ENCODE assay signal across 13 cellular contexts in genomic region chr9:35758475-35759050, GRCh38. TPM values are rescaled to one million over a fixed set of nuclear protein-coding genes. Genes with fewer than 3 reads are reported as not detected.
A peak's percentile ranks its signal among the peaks of the same experiment; 100 is the strongest.
DNase-seq lines count a peak whose midpoint lies in the region; ATAC-seq, FAIRE-seq and TF ChIP-seq lines count a peak whose summit lies in the region.
"Had no signal": no experiment of that assay in that cellular context is flagged by ENCODE, and none has a peak within 500 bp of the region (broad histone marks: within the 10 kb centered on the region; RNA-seq: fewer than 3 reads in every experiment).

No MANE protein-coding gene starts in this region.

- H3K9ac ChIP-seq in endothelial cell of umbilical vein (replicated peaks; ENCODE audit: extremely low read depth, insufficient read depth, low read length): peak overlapping the region; percentile 93

- H3K4me3 ChIP-seq in PC-9: peak overlapping the region; percentile 90; the same call in 1 of the 2 replicates
- no peak overlapping the region for H3K4me3 ChIP-seq in endothelial cell of umbilical vein (replicated peaks in 1 of 3; ENCODE audit: insufficient read depth in 1 of 3, low read depth in 1 of 3, low read length in 3 of 3)

- H4K20me1 ChIP-seq in PC-9 (ENCODE audit: insufficient read depth) (no peaks in the 10 kb centered on the region), endothelial cell of umbilical vein (replicated peaks; ENCODE audit: control insufficient read depth, extremely low read depth, insufficient read depth, low read length) (no peaks in the 10 kb centered on the region)

- H3K4me3 Mint-ChIP-seq in stimulated activated effector memory CD8-positive, alpha-beta T cell treated with anti-CD3 and anti-CD28 coated beads, Interleukin-12 subunit alpha, Interleukin-12 subunit beta, amount 100 ng/mL, for 72 hours: peak overlapping the region; percentile 94

- ATAC-seq in stimulated activated effector memory CD8-positive, alpha-beta T cell treated with anti-CD3 and anti-CD28 coated beads, Interleukin-12 subunit alpha, Interleukin-12 subunit beta, amount 100 ng/mL, for 72 hours: no peak
- ATAC-seq in HG02852 (IDR thresholded peaks at IDR 0.05; ENCODE audit: unreplicated experiment): no peak
- no peak for ATAC-seq in HG03108 (IDR thresholded peaks at IDR 0.05; ENCODE audit: unreplicated experiment)
- no peak for ATAC-seq in HG03342 (IDR thresholded peaks at IDR 0.05; ENCODE audit: unreplicated experiment)

- H3K27ac ChIP-seq in PC-9: peak overlapping the region; percentile 91
- peak overlapping the region; percentile 97 for H3K27ac ChIP-seq in endothelial cell of umbilical vein (ENCODE audit: insufficient read depth, low read depth, low read length)

- DNase-seq in NOMO-1 treated with DMSO at 0.1 percent for 48 hours (lab: John Stamatoyannopoulos, UW; ENCODE audit: unreplicated experiment) (peak; percentile 40), NOMO-1 (lab: John Stamatoyannopoulos, UW; ENCODE audit: unreplicated experiment in 2 of 2) (no peak), PC-9 (no peak), endothelial cell of umbilical vein (ENCODE audit: low read depth, low spot score) (peak; percentile 73)
- no peak for DNase-seq in stimulated activated effector memory CD8-positive, alpha-beta T cell treated with anti-CD3 and anti-CD28 coated beads, Interleukin-12 subunit alpha, Interleukin-12 subunit beta, amount 100 ng/mL, for 72 hours (ENCODE audit: low spot score in 2 of 2)
- DNase-seq: activated CD4-positive, alpha-beta T cell treated with anti-CD3 and anti-CD28 coated beads for 1 hour; effector memory CD4-positive, alpha-beta T cell; NCI-H69 had no signal

- dilution Hi-C loops in endothelial cell of umbilical vein (cut with MboI; ENCODE audit: extremely low pct_ligation_motif_present, low sequenced_read_pairs): no loop called here

- no peak for FAIRE-seq in endothelial cell of umbilical vein (lab: Jason Lieb, UNC)
- FAIRE-seq: A204.1 had no signal

- no peaks in the 10 kb centered on the region for H3K9me3 ChIP-seq in PC-9 (ENCODE audit: insufficient read depth, low read depth)
- H3K9me3 ChIP-seq in endothelial cell of umbilical vein (replicated peaks; ENCODE audit: control insufficient read depth, insufficient read depth, low read length): no peaks in the 10 kb centered on the region

- no peaks in the 10 kb centered on the region for H3K9me2 ChIP-seq in PC-9 (ENCODE audit: insufficient read depth)

- no peak overlapping the region for H2AFZ ChIP-seq in PC-9
- no peak overlapping the region for H2AFZ ChIP-seq in endothelial cell of umbilical vein (ENCODE audit: low read depth, low read length)

- TF ChIP-seq CTCF in PC-9 (conservative IDR thresholded peaks at IDR 0.05) (no peak), endothelial cell of umbilical vein (IDR thresholded peaks at IDR 0.05; ENCODE audit: extremely low read depth in 1 of 2, insufficient read depth in 1 of 2, low read depth in 1 of 2, low read length in 2 of 2) (no peak)

- POLR2A ChIA-PET in PC-9 (lab: Charles Lee; ENCODE audit: unreplicated experiment): no interaction called here
- POLR2A ChIA-PET in endothelial cell of umbilical vein (lab: Charles Lee): interaction anchor here (1.7 kb wide), 1 partner anchor 10 kb away, joined by 4 read pairs; no protein-coding TSS in a partner anchor

- intact Hi-C loops in PC-9 (cut with micrococcal nuclease; ENCODE audit: unreplicated experiment) (no loop called here), endothelial cell of umbilical vein (cut with micrococcal nuclease) (no loop called here)

- H3K27me3 ChIP-seq in PC-9 (ENCODE audit: insufficient read depth, low read depth) (no peaks in the 10 kb centered on the region), endothelial cell of umbilical vein (ENCODE audit: control insufficient read depth in 2 of 2, insufficient read depth in 2 of 2, low read length in 2 of 2) (no peaks in the 10 kb centered on the region)

- peak; percentile 34 for TF ChIP-seq POLR2A in endothelial cell of umbilical vein (IDR thresholded peaks at IDR 0.05; ENCODE audit: low read depth, low read length)

- H3K4me2 ChIP-seq in PC-9: peak overlapping the region; percentile 94
- peak overlapping the region; percentile 14 for H3K4me2 ChIP-seq in endothelial cell of umbilical vein (ENCODE audit: insufficient read depth, low read length)

- H3K4me1 ChIP-seq in PC-9 (replicated peaks; ENCODE audit: insufficient read depth) (peaks cover 17% of the 10 kb centered on the region), endothelial cell of umbilical vein (ENCODE audit: control insufficient read depth, extremely low read depth, insufficient read depth, low read length) (peaks cover 85% of the 10 kb centered on the region)

- peaks cover 43% of the 10 kb centered on the region for H3K4me1 Mint-ChIP-seq in stimulated activated effector memory CD8-positive, alpha-beta T cell treated with anti-CD3 and anti-CD28 coated beads, Interleukin-12 subunit alpha, Interleukin-12 subunit beta, amount 100 ng/mL, for 72 hours

- CTCF ChIA-PET in PC-9 (lab: Charles Lee): interaction anchor here (0.6 kb wide), 1 partner anchor 159 kb away, joined by 3 read pairs; no protein-coding TSS in a partner anchor
- CTCF ChIA-PET in endothelial cell of umbilical vein (lab: Charles Lee): interaction anchor here (0.8 to 7.2 kb wide), 4 partner anchors 10 to 31 kb away, joined by 3 to 62 read pairs (median 12); partner anchors contain the start of genes GBA2 and RGP1

- no peaks in the 10 kb centered on the region for H3K36me3 ChIP-seq in PC-9 (ENCODE audit: low read depth)
- H3K36me3 ChIP-seq in endothelial cell of umbilical vein (ENCODE audit: control insufficient read depth in 2 of 2, extremely low read depth in 1 of 2, insufficient read depth in 2 of 2, low read length in 2 of 2): no peaks in the 10 kb centered on the region

- peaks cover 21% of the 10 kb centered on the region for H3K36me3 Mint-ChIP-seq in stimulated activated effector memory CD8-positive, alpha-beta T cell treated with anti-CD3 and anti-CD28 coated beads, Interleukin-12 subunit alpha, Interleukin-12 subunit beta, amount 100 ng/mL, for 72 hours

- H3F3A ChIP-seq in PC-9 (ENCODE audit: insufficient read depth, low read depth): peaks cover 29% of the 10 kb centered on the region

- no peak overlapping the region for H3K27ac Mint-ChIP-seq in stimulated activated effector memory CD8-positive, alpha-beta T cell treated with anti-CD3 and anti-CD28 coated beads, Interleukin-12 subunit alpha, Interleukin-12 subunit beta, amount 100 ng/mL, for 72 hours

- H3K9me1 ChIP-seq in endothelial cell of umbilical vein (replicated peaks; ENCODE audit: control insufficient read depth, extremely low read depth, insufficient read depth, low read length): no peaks in the 10 kb centered on the region

- no peaks in the 10 kb centered on the region for H3K9me3 Mint-ChIP-seq in stimulated activated effector memory CD8-positive, alpha-beta T cell treated with anti-CD3 and anti-CD28 coated beads, Interleukin-12 subunit alpha, Interleukin-12 subunit beta, amount 100 ng/mL, for 72 hours

- H3K79me2 ChIP-seq in PC-9 (ENCODE audit: low read depth): peaks cover 38% of the 10 kb centered on the region
- peaks cover 5% of the 10 kb centered on the region for H3K79me2 ChIP-seq in endothelial cell of umbilical vein (ENCODE audit: control insufficient read depth, insufficient read depth, low read length)

- BruUV-seq in PC-9 (replicated peaks; lab: Mats Ljungman, UMichigan) (TSS peak; percentile 44), endothelial cell of umbilical vein (replicated peaks; lab: Mats Ljungman, UMichigan) (no TSS peak)

RNA-seq across cellular contexts. Expression of gene MSMP, which starts 4.5 kb away (rescaled TPM):
- total RNA-seq in PC-9 (2021) (not detected in 2 replicates), endothelial cell of umbilical vein (18.8 and 25.6 TPM in 2 replicates)
- polyA plus RNA-seq in endothelial cell of umbilical vein: 23.5 and 29.0 TPM in 2 replicates
- 27.7 and 40.2 TPM in 2 replicates for polyA plus RNA-seq in endothelial cell of umbilical vein (2011; cell fraction: cytosol; rRNA removed)
- polyA plus RNA-seq in endothelial cell of umbilical vein (2011; cell fraction: nucleus; rRNA removed): 9.9 and 11.8 TPM in 2 replicates
- 10.2 and 29.9 TPM in 2 replicates for polyA plus RNA-seq in endothelial cell of umbilical vein (2012)
- 7.9 and 10.8 TPM in 2 replicates for polyA minus RNA-seq in endothelial cell of umbilical vein
- not detected for polyA minus RNA-seq in endothelial cell of umbilical vein (2011; cell fraction: cytosol; rRNA and poly(A)+ RNA removed)
- 1.5 and 2.1 TPM in 2 replicates for polyA minus RNA-seq in endothelial cell of umbilical vein (2011; cell fraction: nucleus; rRNA and poly(A)+ RNA removed)
- total RNA-seq: mesenteric fat pad had no signal

RNA-seq across cellular contexts. Expression of gene RGP1, which starts 9.5 kb away (rescaled TPM):
- total RNA-seq in PC-9 (2021): 21.8 and 25.1 TPM in 2 replicates
- 23.3 and 29.0 TPM in 2 replicates for total RNA-seq in endothelial cell of umbilical vein
- polyA plus RNA-seq in endothelial cell of umbilical vein: 12.7 and 15.0 TPM in 2 replicates
- 14.6 and 14.8 TPM in 2 replicates for polyA plus RNA-seq in endothelial cell of umbilical vein (2011; cell fraction: cytosol; rRNA removed)
- polyA plus RNA-seq in endothelial cell of umbilical vein (2011; cell fraction: nucleus; rRNA removed): 27.3 and 27.5 TPM in 2 replicates
- polyA plus RNA-seq in endothelial cell of umbilical vein (2012): 18.4 and 19.7 TPM in 2 replicates
- polyA minus RNA-seq in endothelial cell of umbilical vein: 26.0 and 31.2 TPM in 2 replicates
- polyA minus RNA-seq in endothelial cell of umbilical vein (2011; cell fraction: cytosol; rRNA and poly(A)+ RNA removed): 11.1 TPM
- polyA minus RNA-seq in endothelial cell of umbilical vein (2011; cell fraction: nucleus; rRNA and poly(A)+ RNA removed): 13.8 and 14.8 TPM in 2 replicates

RNA-seq across cellular contexts. Expression of gene GBA2, which starts 9.5 kb away (rescaled TPM):
- total RNA-seq in PC-9 (2021) (25.0 and 29.6 TPM in 2 replicates), endothelial cell of umbilical vein (158 and 196 TPM in 2 replicates)
- 99.9 and 110 TPM in 2 replicates for polyA plus RNA-seq in endothelial cell of umbilical vein
- 57.3 and 62.9 TPM in 2 replicates for polyA plus RNA-seq in endothelial cell of umbilical vein (2011; cell fraction: cytosol; rRNA removed)
- polyA plus RNA-seq in endothelial cell of umbilical vein (2011; cell fraction: nucleus; rRNA removed): 939 and 994 TPM in 2 replicates
- polyA plus RNA-seq in endothelial cell of umbilical vein (2012): 58.1 and 93.8 TPM in 2 replicates
- polyA minus RNA-seq in endothelial cell of umbilical vein: 156 and 170 TPM in 2 replicates
- 13.1 TPM for polyA minus RNA-seq in endothelial cell of umbilical vein (2011; cell fraction: cytosol; rRNA and poly(A)+ RNA removed)
- polyA minus RNA-seq in endothelial cell of umbilical vein (2011; cell fraction: nucleus; rRNA and poly(A)+ RNA removed): 228 TPM in 2 replicates

RNA-seq across cellular contexts. Expression of gene CREB3, which starts 26.1 kb away (rescaled TPM):
- 22.4 and 23.6 TPM in 2 replicates for total RNA-seq in PC-9 (2021)
- total RNA-seq in endothelial cell of umbilical vein: 36.4 and 39.8 TPM in 2 replicates
- polyA plus RNA-seq in endothelial cell of umbilical vein: 45.9 and 52.1 TPM in 2 replicates
- 32.2 and 36.2 TPM in 2 replicates for polyA plus RNA-seq in endothelial cell of umbilical vein (2011; cell fraction: cytosol; rRNA removed)
- 20.0 and 24.0 TPM in 2 replicates for polyA plus RNA-seq in endothelial cell of umbilical vein (2011; cell fraction: nucleus; rRNA removed)
- polyA plus RNA-seq in endothelial cell of umbilical vein (2012): 45.9 and 48.2 TPM in 2 replicates
- 18.5 and 19.4 TPM in 2 replicates for polyA minus RNA-seq in endothelial cell of umbilical vein
- polyA minus RNA-seq in endothelial cell of umbilical vein (2011; cell fraction: cytosol; rRNA and poly(A)+ RNA removed): 13.6 TPM
- 7.0 and 9.1 TPM in 2 replicates for polyA minus RNA-seq in endothelial cell of umbilical vein (2011; cell fraction: nucleus; rRNA and poly(A)+ RNA removed)

RNA-seq across cellular contexts. Expression of gene TLN1, which starts 26.6 kb away (rescaled TPM):
- total RNA-seq in PC-9 (2021) (101 and 114 TPM in 2 replicates), endothelial cell of umbilical vein (424 and 450 TPM in 2 replicates)
- polyA plus RNA-seq in endothelial cell of umbilical vein: 120 and 137 TPM in 2 replicates
- polyA plus RNA-seq in endothelial cell of umbilical vein (2011; cell fraction: cytosol; rRNA removed): 213 and 223 TPM in 2 replicates
- 252 and 278 TPM in 2 replicates for polyA plus RNA-seq in endothelial cell of umbilical vein (2011; cell fraction: nucleus; rRNA removed)
- polyA plus RNA-seq in endothelial cell of umbilical vein (2012): 255 and 266 TPM in 2 replicates
- 647 and 685 TPM in 2 replicates for polyA minus RNA-seq in endothelial cell of umbilical vein
- 119 TPM for polyA minus RNA-seq in endothelial cell of umbilical vein (2011; cell fraction: cytosol; rRNA and poly(A)+ RNA removed)
- polyA minus RNA-seq in endothelial cell of umbilical vein (2011; cell fraction: nucleus; rRNA and poly(A)+ RNA removed): 163 and 201 TPM in 2 replicates

Comparison
In these comparisons a context has a peak if more than half of its experiments do, and no peak if none do; other contexts are left out.
1. DNase-seq: peak in NOMO-1 treated with DMSO at 0.1 percent for 48 hours (single experiment) and endothelial cell of umbilical vein (single experiment); none in NOMO-1 (0 of 2), PC-9 (0 of 2) and stimulated activated effector memory CD8-positive, alpha-beta T cell treated with anti-CD3 and anti-CD28 coated beads, Interleukin-12 subunit alpha, Interleukin-12 subunit beta, amount 100 ng/mL, for 72 hours (0 of 2).
2. RNA of gene MSMP, which starts 4.5 kb away (total RNA-seq): 18.8 to 25.6 TPM in endothelial cell of umbilical vein; not detected in PC-9; every median in the first group is over 10 times any median in the second.